In the genomic region with DNA sequence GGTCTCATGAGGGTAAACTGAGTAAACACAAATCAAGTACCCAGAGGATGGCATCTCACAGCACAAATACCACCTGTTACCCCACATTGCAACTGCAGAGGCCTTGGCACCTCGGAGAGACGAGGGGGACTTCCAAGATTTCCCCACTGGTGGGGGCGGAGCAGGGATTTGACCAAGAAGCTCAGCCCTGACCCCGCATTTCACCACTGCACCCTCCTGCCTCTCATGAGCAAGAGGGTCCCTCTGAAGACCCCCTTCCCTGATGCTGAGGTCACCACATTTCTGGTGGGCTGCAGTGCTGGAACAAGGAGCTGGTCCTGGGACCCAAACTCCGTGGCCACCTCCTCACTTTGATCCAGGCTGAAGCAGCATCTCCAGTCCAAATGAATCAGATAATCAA, we compare ENCODE assay signal across 27 cellular contexts.
"Had no signal": no experiment of that assay in that cellular context is flagged by ENCODE, and none has a peak within 500 bp of the region (broad histone marks: within the 10 kb centered on the region; RNA-seq: fewer than 3 reads in every experiment).

No MANE protein-coding gene starts in this region.

- DNase-seq: activated B cell treated with CpG ODN at 0.5 μM for 24 hours; activated CD4-positive, alpha-beta T cell treated with anti-CD3 and anti-CD28 coated beads for 1 hour; activated CD4-positive, alpha-beta T cell treated with anti-CD3 and anti-CD28 coated beads, Interleukin-2, amount 10 ng/mL, durations not matched to agents 24 days and 14 days; activated CD8-positive, alpha-beta T cell treated with anti-CD3 and anti-CD28 coated beads for 36 hours; activated gamma-delta T cell treated with Interleukin-2 at 50 U/mL for 16 hours; activated naive CD4-positive, alpha-beta T cell treated with anti-CD3 and anti-CD28 coated beads, Interleukin-2, amount 10 ng/mL, durations not matched to agents 7 days and 5 days; activated naive CD8-positive, alpha-beta T cell treated with anti-CD3 and anti-CD28 coated beads for 36 hours; activated T-cell treated with anti-CD3 and anti-CD28 coated beads for 4 hours; brain microvascular endothelial cell; Karpas-422; MM.1S; NCI-H1105; NCI-H1436; NCI-H1694 treated with DMSO at 0.1 percent for 48 hours; NCI-H2029 treated with DMSO at 0.1 percent for 48 hours; NCI-H345; NCI-H510A; NCI-H526 treated with DMSO at 0.1 percent for 48 hours; NCI-H82; NK-92 treated with Interleukin-12 subunit alpha and Interleukin-12 subunit beta, amount 100 ng/mL, for 24 hours; PC-9; T-cell; T-helper 2 cell; T1000 had no signal

- H3K27ac ChIP-seq: brain microvascular endothelial cell, cardiac muscle cell, PC-9, SK-N-MC had no signal

- ATAC-seq: activated CD8-positive, alpha-beta T cell treated with anti-CD3 and anti-CD28 coated beads for 36 hours; activated T-helper 17 cell treated with anti-CD3 and anti-CD28 coated beads, Interleukin-2, amount 50 U/mL, for 72 hours; T-cell had no signal
